9 cellular contexts compared by ENCODE assay signal in genomic region chr14:70451874-70452273, GRCh38. TPM values are rescaled to one million over a fixed set of nuclear protein-coding genes. Genes with fewer than 3 reads are reported as not detected.
"Had no signal": no experiment of that assay in that cellular context is flagged by ENCODE, and none has a peak within 500 bp of the region (broad histone marks: within the 10 kb centered on the region; RNA-seq: fewer than 3 reads in every experiment).

Gene ADAM21 (plus strand): TSS chr14:70452174. CDS start chr14:70457500, 5,326 bp downstream.

- H3K27ac Mint-ChIP-seq: GM23338, H9, IgD-negative memory B cell had no signal

- ATAC-seq: GM23338, HepG2 had no signal

- H3K36me3 Mint-ChIP-seq: IgD-negative memory B cell had no signal

- DNase-seq: H9, HCEC 1CT, KBM-7 had no signal

- H3K4me3 ChIP-seq: GM23338 had no signal

- H3K4me1 Mint-ChIP-seq: IgD-negative memory B cell had no signal

- H3K27ac ChIP-seq: HL-60, KMS-11 had no signal

- H3K27me3 Mint-ChIP-seq: IgD-negative memory B cell had no signal

- H3K4me3 Mint-ChIP-seq: GM23338, H9, IgD-negative memory B cell had no signal

RNA-seq across cellular contexts. Expression of gene ADAM21, which starts in this region (rescaled TPM):
- total RNA-seq: GM23338, H1, H9 had no signal
- polyA plus RNA-seq: GM23338 had no signal
